Comparison of ENCODE assay signal across 27 cellular contexts in genomic region chr1:220698607-220699016, GRCh38. TPM values are rescaled to one million over a fixed set of nuclear protein-coding genes. Genes with fewer than 3 reads are reported as not detected.
"Had no signal": no experiment of that assay in that cellular context is flagged by ENCODE, and none has a peak within 500 bp of the region (broad histone marks: within the 10 kb centered on the region; RNA-seq: fewer than 3 reads in every experiment).

No MANE protein-coding gene starts in this region.

- H3K4me3 ChIP-seq: heart left ventricle, left ventricle myocardium inferior, psoas muscle, thoracic aorta, vagina had no signal

- H3K36me3 Mint-ChIP-seq: type B pancreatic cell had no signal

- H3K4me1 ChIP-seq: foreskin keratinocyte, psoas muscle had no signal

- H3K36me3 ChIP-seq: thoracic aorta, vagina had no signal

- H3K4me3 Mint-ChIP-seq: activated T-cell treated with anti-CD3 and anti-CD28 coated beads, Interleukin-2, amount 50 U/mL, for 4 hours; activated T-helper 17 cell treated with anti-CD3 and anti-CD28 coated beads, Interleukin-2, amount 50 U/mL, for 72 hours; nephron; T-helper 1 cell treated with Interleukin-12 subunit alpha and Interleukin-12 subunit beta and Interleukin-4 antibody, amounts not matched to agents 30 μg/mL and 1 μg/mL, for 36 hours; type B pancreatic cell had no signal

- H3K27ac ChIP-seq: foreskin keratinocyte, heart left ventricle, left ventricle myocardium inferior, psoas muscle, thoracic aorta, vagina, VCaP had no signal

- H3K4me1 Mint-ChIP-seq: activated T-helper 17 cell treated with anti-CD3 and anti-CD28 coated beads, Interleukin-2, amount 50 U/mL, for 72 hours had no signal

- H3K9me3 Mint-ChIP-seq: activated T-cell treated with anti-CD3 and anti-CD28 coated beads, Interleukin-2, amount 50 U/mL, for 4 hours; activated T-helper 17 cell treated with anti-CD3 and anti-CD28 coated beads, Interleukin-2, amount 50 U/mL, for 72 hours; nephron; T-helper 1 cell treated with Interleukin-12 subunit alpha and Interleukin-12 subunit beta and Interleukin-4 antibody, amounts not matched to agents 30 μg/mL and 1 μg/mL, for 36 hours had no signal

- H3K9me3 ChIP-seq: heart left ventricle, left ventricle myocardium inferior, psoas muscle, thoracic aorta, vagina had no signal

- H3K27me3 Mint-ChIP-seq: type B pancreatic cell had no signal

- H3K27ac Mint-ChIP-seq: activated T-helper 17 cell treated with anti-CD3 and anti-CD28 coated beads, Interleukin-2, amount 50 U/mL, for 72 hours; T-helper 1 cell treated with Interleukin-12 subunit alpha and Interleukin-12 subunit beta and Interleukin-4 antibody, amounts not matched to agents 30 μg/mL and 1 μg/mL, for 36 hours; type B pancreatic cell had no signal

- H3K27me3 ChIP-seq: heart left ventricle, vagina had no signal

- ATAC-seq: activated T-cell treated with anti-CD3 and anti-CD28 coated beads, Interleukin-2, amount 50 U/mL, for 4 hours; activated T-helper 17 cell treated with anti-CD3 and anti-CD28 coated beads, Interleukin-2, amount 50 U/mL, for 72 hours; esophagus mucosa; foreskin keratinocyte; heart left ventricle; psoas muscle; right cardiac atrium had no signal

- FAIRE-seq: TTC549 had no signal

- DNase-seq: activated CD4-positive, alpha-beta T cell treated with anti-CD3 and anti-CD28 coated beads for 4 hours; activated CD4-positive, alpha-beta T cell treated with anti-CD3 and anti-CD28 coated beads, Interleukin-2, amount 50 U/mL, for 4 hours; activated gamma-delta T cell treated with Interleukin-2 at 50 U/mL for 16 hours; activated naive CD4-positive, alpha-beta T cell treated with anti-CD3 and anti-CD28 coated beads, Interleukin-2, amount 50 U/mL, for 16 hours; activated T-cell treated with anti-CD3 and anti-CD28 coated beads, Interleukin-2, amount 50 U/mL, for 4 hours; amygdala; caudate nucleus; cortex of kidney; foreskin keratinocyte; heart left ventricle; left ventricle myocardium inferior; psoas muscle; right cardiac atrium; stimulated activated CD4-positive, alpha-beta T cell treated with anti-CD3 and anti-CD28 coated beads, Interleukin-2, amount 100 ng/mL, for 48 hours; stimulated activated naive CD4-positive, alpha-beta T cell treated with Interleukin-2 at 50 U/mL for 16 hours; SW 1271; T-helper 9 cell had no signal

RNA-seq across cellular contexts. Expression of gene MTARC2, which starts 49.5 kb away (rescaled TPM):
- total RNA-seq: activated CD8-positive, alpha-beta memory T cell treated with anti-CD3 and anti-CD28 coated beads for 36 hours; activated T-helper 17 cell treated with anti-CD3 and anti-CD28 coated beads, Interleukin-2, amount 50 U/mL, for 72 hours had no signal
